In the genomic region with DNA sequence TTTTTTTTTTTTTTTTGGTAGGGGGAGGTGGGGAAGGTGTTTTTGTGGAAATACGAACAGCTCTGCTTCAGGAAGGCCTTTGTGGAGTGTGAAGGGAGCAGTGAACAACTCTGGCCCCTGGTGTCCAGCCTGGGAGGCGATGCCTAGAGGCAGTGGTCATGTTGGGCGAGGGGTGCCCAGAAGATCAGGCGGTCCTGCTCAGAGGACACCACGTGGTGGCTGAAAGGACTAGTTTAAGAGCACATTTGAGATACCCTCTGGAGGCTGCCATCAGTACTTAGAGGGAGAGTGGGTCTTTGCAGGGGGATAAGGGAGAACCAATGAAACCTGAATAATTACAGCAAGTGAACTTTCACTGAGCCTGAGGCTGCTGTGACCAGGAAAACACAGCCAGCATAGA, we compare ENCODE assay signal across 15 cellular contexts. TPM values are rescaled to one million over a fixed set of nuclear protein-coding genes. Genes with fewer than 3 reads are reported as not detected.
DNase-seq lines count a peak whose midpoint lies in the region; ATAC-seq, FAIRE-seq and TF ChIP-seq lines count a peak whose summit lies in the region.
"Had no signal": no experiment of that assay in that cellular context is flagged by ENCODE, and none has a peak within 500 bp of the region (broad histone marks: within the 10 kb centered on the region; RNA-seq: fewer than 3 reads in every experiment).

No MANE protein-coding gene starts in this region.

- peaks cover 17% of the 10 kb centered on the region for H3K4me1 Mint-ChIP-seq in WTC11

- TF ChIP-seq EP300 in HepG2 (IDR thresholded peaks at IDR 0.05; ENCODE audit: low read depth in 2 of 2, low read length in 2 of 2) (no peak), HepG2 (CRISPR knock-in tag; IDR thresholded peaks at IDR 0.05; ENCODE audit: borderline replicate concordance) (no peak)

- no peak for TF ChIP-seq RAD21 in HepG2 (CRISPR knock-in tag; IDR thresholded peaks at IDR 0.05)

- no peaks in the 10 kb centered on the region for H3K36me3 ChIP-seq in HepG2 (replicated peaks in 1 of 2; ENCODE audit: control insufficient read depth in 1 of 2, insufficient read depth in 2 of 2, low read length in 2 of 2)
- H3K36me3 ChIP-seq in vagina = no peaks in the 10 kb centered on the region
- H3K36me3 ChIP-seq: BLaER1, SJSA1 had no signal

- FAIRE-seq in HepG2 (lab: Jason Lieb, UNC) = no peak
- FAIRE-seq: G401.6, GM18507 had no signal

- DNase-seq in activated CD8-positive, alpha-beta memory T cell treated with anti-CD3 and anti-CD28 coated beads for 24 hours = peak; percentile 28
- no peak for DNase-seq in activated CD8-positive, alpha-beta memory T cell treated with anti-CD3 and anti-CD28 coated beads, Interleukin-2, amount 50 U/mL, for 48 hours
- DNase-seq in WTC11 (ENCODE audit: low spot score) (no peak), HepG2 (ENCODE audit: low spot score) (no peak), vagina (ENCODE audit: extremely low spot score in 2 of 2) (peak; percentile 44 to 46)
- DNase-seq: DND-41, NCI-H187 treated with DMSO at 0.1 percent for 48 hours, NCI-H526 treated with DMSO at 0.1 percent for 48 hours had no signal

- intact Hi-C loops in HepG2 (cut with micrococcal nuclease; ENCODE audit: unreplicated experiment) = no loop called here
- intact Hi-C loops in vagina (cut with DNase I) = no loop called here

- CTCF ChIA-PET in WTC11 (lab: Charles Lee) = interaction anchor here (0.8 to 1.7 kb wide), 2 partner anchors 9 to 95 kb away, joined by 4 to 5 read pairs; a partner anchor contains a TSS
- CTCF ChIA-PET in HepG2 (lab: Yijun Ruan, JAX; ENCODE audit: low intra/inter-chr PET ratio, low total read pairs) = no interaction called here

- no peaks in the 10 kb centered on the region for H3K9me3 Mint-ChIP-seq in WTC11

- H3K4me3 ChIP-seq in HepG2 (replicated peaks in 1 of 3; ENCODE audit: insufficient read depth in 1 of 3, low read depth in 2 of 3, low read length in 3 of 3) (no peak overlapping the region), vagina (no peak overlapping the region)
- H3K4me3 ChIP-seq: BLaER1, SJSA1 had no signal

- no peak for TF ChIP-seq POLR2A in HepG2 (IDR thresholded peaks at IDR 0.05; ENCODE audit: insufficient read depth in 1 of 2, low read depth in 2 of 2, low read length in 2 of 2)
- no peak for TF ChIP-seq POLR2A in vagina (IDR thresholded peaks at IDR 0.05)

- no peaks in the 10 kb centered on the region for H3K27me3 ChIP-seq in HepG2 (ENCODE audit: control insufficient read depth in 1 of 2, insufficient read depth in 2 of 2, low read length in 2 of 2)
- no peaks in the 10 kb centered on the region for H3K27me3 ChIP-seq in vagina
- H3K27me3 ChIP-seq: BLaER1, SJSA1 had no signal

- no peak overlapping the region for H3K4me2 ChIP-seq in HepG2 (ENCODE audit: low read depth, low read length)
- H3K4me2 ChIP-seq: BLaER1 had no signal

- H3K27ac Mint-ChIP-seq in WTC11 = peak overlapping the region; percentile 37; the same call in 1 of the 2 replicates

- no peaks in the 10 kb centered on the region for H4K20me1 ChIP-seq in HepG2 (ENCODE audit: insufficient read depth, low read length)
- H4K20me1 ChIP-seq: BLaER1 had no signal

- H3K4me1 ChIP-seq in HepG2 (ENCODE audit: insufficient read depth, low read length) = peaks cover 12% of the 10 kb centered on the region; the same call in 1 of the 2 replicates
- no peaks in the 10 kb centered on the region for H3K4me1 ChIP-seq in vagina

- in situ Hi-C loops in HepG2 (cut with HindIII; ENCODE audit: extremely low pct_ligation_motif_present, low pct_unique_long_range_greater_than_20kb) = no loop called here

- no peak overlapping the region for H3K4me3 Mint-ChIP-seq in WTC11

- no peaks in the 10 kb centered on the region for H3K79me2 ChIP-seq in HepG2 (ENCODE audit: insufficient read depth, low read length)

- TF ChIP-seq CTCF in WTC11 (IDR thresholded peaks at IDR 0.05) = no peak
- no peak for TF ChIP-seq CTCF in HepG2 (CRISPR knock-in tag; IDR thresholded peaks at IDR 0.05)
- TF ChIP-seq CTCF in vagina (IDR thresholded peaks at IDR 0.05) = no peak

- no peaks in the 10 kb centered on the region for H3K27me3 Mint-ChIP-seq in WTC11 (ENCODE audit: low read depth)

- 53% methylated on average over 5 of the region's 5 CpGs for WGBS in HepG2 (ENCODE audit: low lambda C conversion rate)

- POLR2A ChIA-PET in WTC11 (lab: Charles Lee) = no interaction called here
- POLR2A ChIA-PET in HepG2 (lab: Yijun Ruan, JAX) = no interaction called here

- no TSS peak for BruUV-seq in HepG2 (replicated peaks; lab: Mats Ljungman, UMichigan)

- H2AFZ ChIP-seq in HepG2 (ENCODE audit: low read length) = no peak overlapping the region

- no peaks in the 10 kb centered on the region for H3K36me3 Mint-ChIP-seq in WTC11

- peak; percentile 48 for ATAC-seq in WTC11
- no peak; the same call in 2 of the 3 replicates for ATAC-seq in HepG2
- no peak for ATAC-seq in HG02610 (IDR thresholded peaks at IDR 0.05; ENCODE audit: unreplicated experiment)
- ATAC-seq in esophagus mucosa = no peak
- no peak for ATAC-seq in GM19452 (IDR thresholded peaks at IDR 0.05; ENCODE audit: unreplicated experiment)

- H3K9me3 ChIP-seq in HepG2 (ENCODE audit: low read length) (no peaks in the 10 kb centered on the region), vagina (no peaks in the 10 kb centered on the region)
- H3K9me3 ChIP-seq: BLaER1, SJSA1 had no signal

- no peak overlapping the region for H3K9ac ChIP-seq in HepG2 (ENCODE audit: insufficient read depth, low read depth, low read length)
- H3K9ac ChIP-seq: BLaER1 had no signal

- H3K27ac ChIP-seq in HepG2 (ENCODE audit: extremely low read length, insufficient read depth, low read length) = no peak overlapping the region
- H3K27ac ChIP-seq in vagina = no peak overlapping the region
- H3K27ac ChIP-seq: BLaER1, SJSA1 had no signal

TF ChIP-seq in WTC11, 78 proteins besides CTCF, POLR2A, EP300 and RAD21 (continues in another document):
- TF ChIP-seq TCF7 (CRISPR knock-in tag; IDR thresholded peaks at IDR 0.05; ENCODE audit: low read depth) (no peak), ZNF121 (CRISPR knock-in tag; IDR thresholded peaks at IDR 0.05) (no peak), GABPB1 (CRISPR knock-in tag; IDR thresholded peaks at IDR 0.05) (no peak), ZNF232 (CRISPR knock-in tag; IDR thresholded peaks at IDR 0.05) (no peak)

TF ChIP-seq in HepG2, 621 proteins besides CTCF, POLR2A, EP300 and RAD21 (continues in another document):
- TF ChIP-seq, protein P1, sequence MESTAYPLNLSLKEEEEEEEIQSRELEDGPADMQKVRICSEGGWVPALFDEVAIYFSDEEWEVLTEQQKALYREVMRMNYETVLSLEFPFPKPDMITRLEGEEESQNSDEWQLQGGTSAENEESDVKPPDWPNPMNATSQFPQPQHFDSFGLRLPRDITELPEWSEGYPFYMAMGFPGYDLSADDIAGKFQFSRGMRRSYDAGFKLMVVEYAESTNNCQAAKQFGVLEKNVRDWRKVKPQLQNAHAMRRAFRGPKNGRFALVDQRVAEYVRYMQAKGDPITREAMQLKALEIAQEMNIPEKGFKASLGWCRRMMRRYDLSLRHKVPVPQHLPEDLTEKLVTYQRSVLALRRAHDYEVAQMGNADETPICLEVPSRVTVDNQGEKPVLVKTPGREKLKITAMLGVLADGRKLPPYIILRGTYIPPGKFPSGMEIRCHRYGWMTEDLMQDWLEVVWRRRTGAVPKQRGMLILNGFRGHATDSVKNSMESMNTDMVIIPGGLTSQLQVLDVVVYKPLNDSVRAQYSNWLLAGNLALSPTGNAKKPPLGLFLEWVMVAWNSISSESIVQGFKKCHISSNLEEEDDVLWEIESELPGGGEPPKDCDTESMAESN (CRISPR knock-in tag; conservative IDR thresholded peaks at IDR 0.05) = no peak
- TF ChIP-seq, protein P2, sequence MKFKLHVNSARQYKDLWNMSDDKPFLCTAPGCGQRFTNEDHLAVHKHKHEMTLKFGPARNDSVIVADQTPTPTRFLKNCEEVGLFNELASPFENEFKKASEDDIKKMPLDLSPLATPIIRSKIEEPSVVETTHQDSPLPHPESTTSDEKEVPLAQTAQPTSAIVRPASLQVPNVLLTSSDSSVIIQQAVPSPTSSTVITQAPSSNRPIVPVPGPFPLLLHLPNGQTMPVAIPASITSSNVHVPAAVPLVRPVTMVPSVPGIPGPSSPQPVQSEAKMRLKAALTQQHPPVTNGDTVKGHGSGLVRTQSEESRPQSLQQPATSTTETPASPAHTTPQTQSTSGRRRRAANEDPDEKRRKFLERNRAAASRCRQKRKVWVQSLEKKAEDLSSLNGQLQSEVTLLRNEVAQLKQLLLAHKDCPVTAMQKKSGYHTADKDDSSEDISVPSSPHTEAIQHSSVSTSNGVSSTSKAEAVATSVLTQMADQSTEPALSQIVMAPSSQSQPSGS (CRISPR knock-in tag; IDR thresholded peaks at IDR 0.05) = no peak
- no peak for TF ChIP-seq CENPT (CRISPR knock-in tag; IDR thresholded peaks at IDR 0.05; ENCODE audit: low read depth)

RNA-seq across cellular contexts. Expression of a gene that starts 40.1 kb away (rescaled TPM):
- total RNA-seq in WTC11 (2021) (28.9 to 32.8 TPM (median 32.4 TPM) in 3 replicates), HepG2 (2016; rRNA removed; fragmentation: Illumina TruSeq; extraction: Trizol) (25.6 and 29.5 TPM in 2 replicates), vagina (46.2 TPM), esophagus mucosa (16.2 TPM)
- 16.0 and 18.5 TPM in 2 replicates for total RNA-seq in HepG2 (2016; cell fraction: cytosol; rRNA removed; fragmentation: Illumina TruSeq; extraction: Trizol; ENCODE audit: low read depth)
- total RNA-seq in HepG2 (2016; cell fraction: insoluble cytoplasmic fraction; rRNA removed; fragmentation: Illumina TruSeq; extraction: Trizol) = 28.1 and 32.3 TPM in 2 replicates
- total RNA-seq in HepG2 (2016; cell fraction: membrane; rRNA removed; fragmentation: Illumina TruSeq; extraction: Trizol) = 28.9 and 30.2 TPM in 2 replicates
- 26.9 and 28.2 TPM in 2 replicates for total RNA-seq in HepG2 (2016; cell fraction: nucleus; rRNA removed; fragmentation: Illumina TruSeq; extraction: Trizol)
- polyA plus RNA-seq in HepG2 (2011; rRNA removed) = 32.5 and 41.5 TPM in 2 replicates
- 18.7 and 30.4 TPM in 2 replicates for polyA plus RNA-seq in HepG2 (2011; cell fraction: cytosol; rRNA removed)
- 9.7 and 15.2 TPM in 2 replicates for polyA plus RNA-seq in HepG2 (2011; cell fraction: nucleus; rRNA removed)
- polyA plus RNA-seq in HepG2 (2012) = 16.7 and 20.5 TPM in 2 replicates
- polyA plus RNA-seq in HepG2 (2016; cell fraction: cytosol; fragmentation: Illumina TruSeq; extraction: Trizol; ENCODE audit: low read depth) = 7.1 and 8.2 TPM in 2 replicates
- 29.2 and 30.8 TPM in 2 replicates for polyA plus RNA-seq in HepG2 (2016; cell fraction: insoluble cytoplasmic fraction; fragmentation: Illumina TruSeq; extraction: Trizol; ENCODE audit: low read depth)
- polyA plus RNA-seq in HepG2 (2016; cell fraction: membrane; fragmentation: Illumina TruSeq; extraction: Trizol; ENCODE audit: low read depth) = 20.4 and 22.8 TPM in 2 replicates
- polyA plus RNA-seq in HepG2 (2016; cell fraction: nucleus; fragmentation: Illumina TruSeq; extraction: Trizol; ENCODE audit: insufficient read depth, low read depth) = 28.3 and 30.5 TPM in 2 replicates
- polyA minus RNA-seq in HepG2 (2011; rRNA and poly(A)+ RNA removed; ENCODE audit: low replicate concordance) = 19.0 and 20.1 TPM in 2 replicates
- 17.0 and 19.7 TPM in 2 replicates for polyA minus RNA-seq in HepG2 (2011; cell fraction: cytosol; rRNA and poly(A)+ RNA removed)
- polyA minus RNA-seq in HepG2 (2011; cell fraction: nucleus; rRNA and poly(A)+ RNA removed) = 48.0 and 48.5 TPM in 2 replicates

Comparison
In these comparisons a context has a peak if more than half of its experiments do, and no peak if none do; other contexts are left out.
1. DNase-seq: peak in activated CD8-positive, alpha-beta memory T cell treated with anti-CD3 and anti-CD28 coated beads for 24 hours (single experiment) and vagina (2 of 2); none in activated CD8-positive, alpha-beta memory T cell treated with anti-CD3 and anti-CD28 coated beads, Interleukin-2, amount 50 U/mL, for 48 hours (single experiment), WTC11 (single experiment) and HepG2 (single experiment).